In genomic region chr6:26569433-26569764, GRCh38 we compare ENCODE assay signal across 8 cellular contexts. TPM values are rescaled to one million over a fixed set of nuclear protein-coding genes. Genes with fewer than 3 reads are reported as not detected.
A peak's percentile ranks its signal among the peaks of the same experiment; 100 is the strongest.
DNase-seq lines count a peak whose midpoint lies in the region; ATAC-seq and TF ChIP-seq lines count a peak whose summit lies in the region.

No MANE protein-coding gene starts in this region.

- peak overlapping the region; percentile 92 for H3K4me3 Mint-ChIP-seq in activated naive CD8-positive, alpha-beta T cell treated with anti-CD3 and anti-CD28 coated beads for 36 hours

- ATAC-seq in GM21737 (IDR thresholded peaks at IDR 0.05; ENCODE audit: unreplicated experiment), result peak; percentile 12
- no peak for ATAC-seq in lower lobe of right lung

- H3K27me3 ChIP-seq in AG04450 (ENCODE audit: control insufficient read depth, insufficient read depth, low read length), result no peaks in the 10 kb centered on the region
- no peaks in the 10 kb centered on the region for H3K27me3 ChIP-seq in lower lobe of right lung (ENCODE audit: low read depth)

- peaks cover 24% of the 10 kb centered on the region for H3K4me1 Mint-ChIP-seq in activated naive CD8-positive, alpha-beta T cell treated with anti-CD3 and anti-CD28 coated beads for 36 hours

- H3K9me3 Mint-ChIP-seq in activated naive CD8-positive, alpha-beta T cell treated with anti-CD3 and anti-CD28 coated beads for 36 hours, result peaks cover 2% of the 10 kb centered on the region

- CTCF ChIA-PET in AG04450 (lab: Charles Lee), result interaction anchor here (0.6 to 3.4 kb wide), 5 partner anchors 19 to 240 kb away, joined by 4 to 22 read pairs (median 5); partner anchors contain the start of gene ABT1

- H3K4me3 ChIP-seq in AG04450 (ENCODE audit: low read depth, low read length) (peak overlapping the region; percentile 79), lower lobe of right lung (peak overlapping the region; percentile 58)

- peaks cover 9% of the 10 kb centered on the region for H3K27me3 Mint-ChIP-seq in activated naive CD8-positive, alpha-beta T cell treated with anti-CD3 and anti-CD28 coated beads for 36 hours

- peaks cover 8% of the 10 kb centered on the region for H3K4me1 ChIP-seq in lower lobe of right lung

- H3K27ac ChIP-seq in AG04450 (ENCODE audit: low read depth, low read length), result no peak overlapping the region
- H3K27ac ChIP-seq in lower lobe of right lung, result peak overlapping the region; percentile 32

- H3K36me3 Mint-ChIP-seq in activated naive CD8-positive, alpha-beta T cell treated with anti-CD3 and anti-CD28 coated beads for 36 hours, result peaks cover 3% of the 10 kb centered on the region

- POLR2A ChIA-PET in AG04450 (lab: Yijun Ruan, JAX), result interaction anchor here (0.6 to 1.3 kb wide), 2 partner anchors 297 to 352 kb away, joined by 3 to 14 read pairs; a partner anchor contains a TSS

- TF ChIP-seq CTCF in AG04450 (IDR thresholded peaks at IDR 0.05; ENCODE audit: low read depth, low read length), result no peak
- TF ChIP-seq CTCF in lower lobe of right lung (IDR thresholded peaks at IDR 0.05), result no peak

- H3K27ac Mint-ChIP-seq in activated naive CD8-positive, alpha-beta T cell treated with anti-CD3 and anti-CD28 coated beads for 36 hours, result no peak overlapping the region

- H3K9me3 ChIP-seq in AG04450 (ENCODE audit: control insufficient read depth, insufficient read depth, low read length), result no peaks in the 10 kb centered on the region
- H3K9me3 ChIP-seq in lower lobe of right lung, result no peaks in the 10 kb centered on the region

- intact Hi-C loops in lower lobe of right lung (cut with DNase I), result no loop called here

- DNase-seq in AG04450 (ENCODE audit: low read depth, low spot score), result no peak
- no peak for DNase-seq in activated naive CD8-positive, alpha-beta T cell treated with anti-CD3 and anti-CD28 coated beads for 36 hours
- DNase-seq in lower lobe of right lung, result no peak
- DNase-seq in DMS79 treated with DMSO at 0.1 percent for 48 hours (lab: John Stamatoyannopoulos, UW), result no peak
- DNase-seq in EL, result no peak
- no peak for DNase-seq in RKO (ENCODE audit: low spot score)
- no peak for DNase-seq in NCI-H69 (lab: John Stamatoyannopoulos, UW)

- H3K36me3 ChIP-seq in lower lobe of right lung, result no peaks in the 10 kb centered on the region

RNA-seq across cellular contexts. Expression of gene ABT1, which starts 27.4 kb away (rescaled TPM):
- polyA plus RNA-seq in AG04450 (2011; rRNA removed), result 12.8 and 14.9 TPM in 2 replicates
- 9.6 and 9.7 TPM in 2 replicates for polyA minus RNA-seq in AG04450 (2011; rRNA and poly(A)+ RNA removed)
- 10 to 100 TPM; 44.5 to 45.8 TPM for total RNA-seq in activated naive CD8-positive, alpha-beta T cell treated with anti-CD3 and anti-CD28 coated beads for 36 hours
- total RNA-seq in lower lobe of right lung, result 13.5 TPM

RNA-seq across cellular contexts. Expression of gene HMGN4, which starts 31.2 kb away (rescaled TPM):
- polyA plus RNA-seq in AG04450 (2011; rRNA removed), result 59.0 and 72.3 TPM in 2 replicates
- polyA minus RNA-seq in AG04450 (2011; rRNA and poly(A)+ RNA removed), result 18.6 and 27.4 TPM in 2 replicates
- 10 to 100 TPM; 89.2 to 90.1 TPM for total RNA-seq in activated naive CD8-positive, alpha-beta T cell treated with anti-CD3 and anti-CD28 coated beads for 36 hours
- 42.9 TPM for total RNA-seq in lower lobe of right lung
